ENCODE assay signal across 8 cellular contexts in the genomic region with DNA sequence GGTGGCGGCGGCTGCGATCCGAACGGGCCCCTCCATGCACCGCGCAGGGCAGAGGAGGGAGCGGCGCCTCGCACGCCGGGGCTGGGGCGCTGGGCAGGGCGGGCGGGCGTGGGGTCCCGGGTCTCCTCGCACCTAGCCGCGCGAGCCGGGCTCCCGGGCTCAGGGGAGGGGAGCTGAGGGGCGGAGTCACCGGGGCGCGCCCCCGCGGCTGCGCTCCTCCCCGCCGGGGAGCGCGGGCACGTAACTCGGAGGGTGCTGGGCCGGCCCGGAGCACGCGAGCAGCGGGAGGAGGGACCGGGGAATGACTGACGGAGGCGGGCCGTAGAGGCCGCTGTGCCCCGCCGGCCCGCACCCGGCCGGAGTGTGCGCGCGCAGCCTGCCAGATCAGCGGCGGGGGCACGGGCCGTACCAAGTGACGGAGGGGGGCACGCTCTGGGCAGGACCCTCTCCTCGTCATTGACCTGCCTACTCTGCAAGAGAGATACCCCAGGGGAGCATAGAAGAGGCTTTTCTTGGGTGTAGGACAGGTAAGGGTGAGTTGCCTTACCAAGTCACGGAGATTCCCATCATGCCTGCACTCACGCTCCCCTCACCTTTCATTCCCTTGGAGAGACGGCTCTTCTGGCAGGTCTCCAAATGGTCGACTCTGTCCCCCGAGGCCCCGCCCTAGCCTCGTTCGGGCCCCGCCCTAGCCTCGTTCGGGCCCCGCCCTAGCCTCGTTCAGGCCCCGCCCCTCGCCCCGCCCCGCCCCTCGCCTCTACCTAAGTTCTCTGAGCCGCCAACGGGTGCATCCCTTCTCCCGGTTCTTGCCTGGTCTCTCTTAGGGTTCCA. TPM values are rescaled to one million over a fixed set of nuclear protein-coding genes. Genes with fewer than 3 reads are reported as not detected.
DNase-seq lines count a peak whose midpoint lies in the region; ATAC-seq and TF ChIP-seq lines count a peak whose summit lies in the region.

TSS of gene CDON (minus strand) at position 188 of the 831 bp plus-strand sequence. CDS start 39,390 bp downstream, outside the sequence.

- H3K9ac ChIP-seq in colonic mucosa (ENCODE audit: low read depth in 2 of 2, low read length in 2 of 2) = peak within 1 kb of the TSS; percentile 57 to 70

- intact Hi-C loops in colonic mucosa (cut with DNase I) = loop anchor here (5.0 kb wide), 1 partner anchor 121 kb away; no protein-coding TSS in a partner anchor

- no peaks in the 10 kb centered on the region for H3K9me3 ChIP-seq in BE2C
- no peaks in the 10 kb centered on the region for H3K9me3 ChIP-seq in colonic mucosa

- H3K4me1 ChIP-seq in BE2C (peaks cover 4% of the 10 kb centered on the region), colonic mucosa (no peaks in the 10 kb centered on the region)

- H3K4me3 ChIP-seq in BE2C (ENCODE audit: low read depth, low read length) = peak within 1 kb of the TSS; percentile 90
- peak within 1 kb of the TSS; percentile 63 for H3K4me3 ChIP-seq in colonic mucosa

- H3K27ac ChIP-seq in colonic mucosa = peak within 1 kb of the TSS; percentile 24

- no peaks in the 10 kb centered on the region for H3K27me3 ChIP-seq in BE2C
- no peaks in the 10 kb centered on the region for H3K27me3 ChIP-seq in colonic mucosa

- peak; percentile 98 for DNase-seq in BE2C
- DNase-seq in NCI-H524 treated with DMSO at 0.1 percent for 48 hours (lab: John Stamatoyannopoulos, UW) = peak; percentile 78
- peak; percentile 91 for DNase-seq in activated CD4-positive, alpha-beta T cell treated with anti-CD3 and anti-CD28 coated beads for 48 hours
- peak; percentile 91 for DNase-seq in colonic mucosa
- DNase-seq in left kidney (ENCODE audit: low read depth, low spot score) = peak; percentile 98
- peak; percentile 89 to 92 for DNase-seq in stimulated activated CD4-positive, alpha-beta T cell treated with anti-CD3 and anti-CD28 coated beads, Interleukin-1b, Interleukin-23, amount 100 ng/mL, for 4 hours (ENCODE audit: low read depth in 2 of 2)

- H3K36me3 ChIP-seq in BE2C = no peaks in the 10 kb centered on the region
- H3K36me3 ChIP-seq in colonic mucosa = no peaks in the 10 kb centered on the region

- TF ChIP-seq CTCF in BE2C (IDR thresholded peaks at IDR 0.05; ENCODE audit: low read depth, low read length) = no peak
- no peak for TF ChIP-seq CTCF in colonic mucosa (IDR thresholded peaks at IDR 0.05)

- ATAC-seq in GM19351 (IDR thresholded peaks at IDR 0.05; ENCODE audit: unreplicated experiment) = peak; percentile 96
- peak; percentile 98 for ATAC-seq in HG03469 (IDR thresholded peaks at IDR 0.05; ENCODE audit: unreplicated experiment)

RNA-seq across cellular contexts. Expression of gene CDON, which starts in this region (rescaled TPM):
- polyA plus RNA-seq in BE2C (2012; ENCODE audit: insufficient read depth, insufficient read length, low read depth) = 58.6 TPM
- total RNA-seq in colonic mucosa = 10 to 100 TPM in 1 of 2 donors, 1 to 10 TPM in 1; 2.3 to 10.5 TPM

Comparison
In these comparisons a context has a peak if more than half of its experiments do, and no peak if none do; other contexts are left out.
1. Peak in every context shown above with its lines: DNase-seq, ATAC-seq, H3K4me3 ChIP-seq and H3K27ac ChIP-seq.